10 cellular contexts compared by ENCODE assay signal in genomic region chr10:91349381-91349780, GRCh38.
DNase-seq lines count a peak whose midpoint lies in the region; ATAC-seq and TF ChIP-seq lines count a peak whose summit lies in the region.
"Had no signal": no experiment of that assay in that cellular context is flagged by ENCODE, and none has a peak within 500 bp of the region (broad histone marks: within the 10 kb centered on the region; RNA-seq: fewer than 3 reads in every experiment).

No MANE protein-coding gene starts in this region.

- peak; percentile 81 to 92 for ATAC-seq in left cardiac atrium
- peak; percentile 89 for ATAC-seq in sciatic nerve

- H3K4me3 ChIP-seq in astrocyte of the spinal cord (ENCODE audit: low read depth, low read length): no peak overlapping the region

- DNase-seq in ELR (ENCODE audit: low read depth): peak; percentile 65
- peak; percentile 98 for DNase-seq in astrocyte of the spinal cord (ENCODE audit: low read depth, low spot score)
- DNase-seq in left cardiac atrium: peak; percentile 40
- DNase-seq in sciatic nerve (ENCODE audit: low spot score): no peak
- DNase-seq in retina: no peak
- DNase-seq in activated CD4-positive, alpha-beta T cell treated with anti-CD3 and anti-CD28 coated beads, Interleukin-2, amount 50 U/mL, for 4 hours: no peak
- DNase-seq in NCI-H524 treated with DMSO at 0.1 percent for 48 hours (lab: John Stamatoyannopoulos, UW): no peak
- no peak for DNase-seq in COLO829 (ENCODE audit: low spot score)
- DNase-seq: activated naive CD8-positive, alpha-beta T cell treated with anti-CD3 and anti-CD28 coated beads, Interleukin-2, amount 10 ng/mL, durations not matched to agents 7 days and 5 days; stimulated activated naive CD4-positive, alpha-beta T cell had no signal

- intact Hi-C loops in left cardiac atrium (cut with DNase I) (loop anchor here in 1 of 2 donors (2.0 kb wide), 1 partner anchor 17 kb away; no protein-coding TSS in a partner anchor), sciatic nerve (cut with DNase I) (no loop called here)

- TF ChIP-seq CTCF in astrocyte of the spinal cord (IDR thresholded peaks at IDR 0.05; ENCODE audit: low read depth, low read length): no peak

- in situ Hi-C loops in astrocyte of the spinal cord (cut with HindIII; ENCODE audit: low sequenced_read_pairs): no loop called here

Comparison
In these comparisons a context has a peak if more than half of its experiments do, and no peak if none do; other contexts are left out.
1. DNase-seq: peak in ELR (single experiment), astrocyte of the spinal cord (single experiment) and left cardiac atrium (single experiment); none in sciatic nerve (single experiment), retina (single experiment), activated CD4-positive, alpha-beta T cell treated with anti-CD3 and anti-CD28 coated beads, Interleukin-2, amount 50 U/mL, for 4 hours (0 of 2), NCI-H524 treated with DMSO at 0.1 percent for 48 hours (single experiment) and COLO829 (single experiment).